1 cellular context compared by ENCODE assay signal in genomic region chr20:10370091-10370887, GRCh38.
TF ChIP-seq lines count a peak whose summit lies in the region.

No MANE protein-coding gene starts in this region.

TF ChIP-seq in HepG2, 621 proteins besides CTCF, POLR2A, EP300 and RAD21 (continued from another document and continues in another):
- no peak for TF ChIP-seq HIC2 (CRISPR knock-in tag; IDR thresholded peaks at IDR 0.05; ENCODE audit: low read depth)
- TF ChIP-seq ZNF709 (CRISPR knock-in tag; IDR thresholded peaks at IDR 0.05) = no peak
- TF ChIP-seq MYC (CRISPR knock-in tag; IDR thresholded peaks at IDR 0.05; ENCODE audit: borderline replicate concordance) = no peak
- no peak for TF ChIP-seq STAT5B (CRISPR knock-in tag; IDR thresholded peaks at IDR 0.05)
- peak; percentile 53; the same call in 1 of the 2 replicates for TF ChIP-seq ZNF580 (CRISPR knock-in tag; IDR thresholded peaks at IDR 0.05; ENCODE audit: borderline replicate concordance, low read depth)
- TF ChIP-seq RXRA (CRISPR knock-in tag; IDR thresholded peaks at IDR 0.05) = no peak; the same call in 1 of the 2 replicates
- TF ChIP-seq POGK (CRISPR knock-in tag; conservative IDR thresholded peaks at IDR 0.05) = peak; percentile 63; the same call in 1 of the 2 replicates
- TF ChIP-seq THAP8 (CRISPR knock-in tag; IDR thresholded peaks at IDR 0.05; ENCODE audit: borderline replicate concordance) = no peak
- no peak for TF ChIP-seq ZNF562 (CRISPR knock-in tag; IDR thresholded peaks at IDR 0.05; ENCODE audit: borderline replicate concordance)
- TF ChIP-seq DMTF1 (CRISPR knock-in tag; IDR thresholded peaks at IDR 0.05) = no peak
- no peak for TF ChIP-seq ZNF260 (CRISPR knock-in tag; IDR thresholded peaks at IDR 0.05; ENCODE audit: borderline replicate concordance, low read depth)
- peak; percentile 94 for TF ChIP-seq SOX13 (IDR thresholded peaks at IDR 0.05)
- TF ChIP-seq SOX13 (CRISPR knock-in tag; conservative IDR thresholded peaks at IDR 0.05 in 1 of 2, IDR thresholded peaks at IDR 0.05 in 1 of 2) = peak in 1 of 2 experiments; percentile 97; a peak in 2 of 4 replicates
- no peak for TF ChIP-seq ARHGAP35 (CRISPR knock-in tag; IDR thresholded peaks at IDR 0.05; ENCODE audit: borderline replicate concordance)
- TF ChIP-seq KAT7 (CRISPR knock-in tag; IDR thresholded peaks at IDR 0.05; ENCODE audit: borderline replicate concordance) = no peak
- no peak for TF ChIP-seq GMEB2 (CRISPR knock-in tag; IDR thresholded peaks at IDR 0.05; ENCODE audit: low read depth)
- no peak for TF ChIP-seq PRMT3 (CRISPR knock-in tag; IDR thresholded peaks at IDR 0.05; ENCODE audit: borderline replicate concordance, low read depth)
- TF ChIP-seq ISL2 (CRISPR knock-in tag; IDR thresholded peaks at IDR 0.05) = peak; percentile 99
- TF ChIP-seq PAWR (CRISPR knock-in tag; IDR thresholded peaks at IDR 0.05; ENCODE audit: borderline replicate concordance) = no peak
- TF ChIP-seq THAP9 (CRISPR knock-in tag; IDR thresholded peaks at IDR 0.05; ENCODE audit: borderline replicate concordance) = no peak
- peak; percentile 96; the same call in 1 of the 2 replicates for TF ChIP-seq SOX5 (CRISPR knock-in tag; IDR thresholded peaks at IDR 0.05; ENCODE audit: borderline replicate concordance)
- peak; percentile 71 for TF ChIP-seq POGZ (CRISPR knock-in tag; IDR thresholded peaks at IDR 0.05)
- TF ChIP-seq NFE2L1 (CRISPR knock-in tag; IDR thresholded peaks at IDR 0.05; ENCODE audit: borderline replicate concordance) = no peak
- peak; percentile 10; the same call in 1 of the 2 replicates for TF ChIP-seq XBP1 (CRISPR knock-in tag; IDR thresholded peaks at IDR 0.05)
- TF ChIP-seq EEA1 (CRISPR knock-in tag; IDR thresholded peaks at IDR 0.05; ENCODE audit: borderline replicate concordance) = no peak
- peak; percentile 56; the same call in 1 of the 2 replicates for TF ChIP-seq ZSCAN12 (CRISPR knock-in tag; IDR thresholded peaks at IDR 0.05)
- no peak for TF ChIP-seq ZKSCAN5 (CRISPR knock-in tag; IDR thresholded peaks at IDR 0.05)
- TF ChIP-seq ZNF180 (CRISPR knock-in tag; IDR thresholded peaks at IDR 0.05; ENCODE audit: borderline replicate concordance, low read depth) = no peak
- no peak for TF ChIP-seq ZNF576 (CRISPR knock-in tag; IDR thresholded peaks at IDR 0.05)
- TF ChIP-seq ZNF205 (CRISPR knock-in tag; IDR thresholded peaks at IDR 0.05) = peak; percentile 94
- TF ChIP-seq ZNF512B (CRISPR knock-in tag; IDR thresholded peaks at IDR 0.05; ENCODE audit: borderline replicate concordance) = no peak
- no peak for TF ChIP-seq ZNF296 (CRISPR knock-in tag; conservative IDR thresholded peaks at IDR 0.05)
- peak; percentile 84 for TF ChIP-seq ZNF652 (CRISPR knock-in tag; IDR thresholded peaks at IDR 0.05; ENCODE audit: borderline replicate concordance, low read depth)
- TF ChIP-seq DPF2 (CRISPR knock-in tag; IDR thresholded peaks at IDR 0.05; ENCODE audit: borderline replicate concordance, low read depth) = peak; percentile 99
- no peak for TF ChIP-seq PCBP2 (optimal IDR thresholded peaks at IDR 0.05; ENCODE audit: low read depth, low read length, poor library complexity, severe bottlenecking)
- TF ChIP-seq NFE2 (CRISPR knock-in tag; IDR thresholded peaks at IDR 0.05) = no peak
- TF ChIP-seq KLF15 (CRISPR knock-in tag; IDR thresholded peaks at IDR 0.05; ENCODE audit: borderline replicate concordance) = no peak; the same call in 1 of the 2 replicates
- no peak for TF ChIP-seq NONO (IDR thresholded peaks at IDR 0.05)
- TF ChIP-seq NONO (CRISPR knock-in tag; conservative IDR thresholded peaks at IDR 0.05) = peak; percentile 68; the same call in 1 of the 2 replicates
- TF ChIP-seq AKNA (CRISPR knock-in tag; IDR thresholded peaks at IDR 0.05; ENCODE audit: borderline replicate concordance) = no peak
- no peak for TF ChIP-seq ZNF30 (CRISPR knock-in tag; IDR thresholded peaks at IDR 0.05)
- no peak for TF ChIP-seq REXO4 (CRISPR knock-in tag; IDR thresholded peaks at IDR 0.05; ENCODE audit: borderline replicate concordance)
- TF ChIP-seq YEATS2 (CRISPR knock-in tag; IDR thresholded peaks at IDR 0.05; ENCODE audit: borderline replicate concordance) = peak; percentile 52; the same call in 1 of the 2 replicates
